25 cellular contexts compared by ENCODE assay signal in the genomic region with DNA sequence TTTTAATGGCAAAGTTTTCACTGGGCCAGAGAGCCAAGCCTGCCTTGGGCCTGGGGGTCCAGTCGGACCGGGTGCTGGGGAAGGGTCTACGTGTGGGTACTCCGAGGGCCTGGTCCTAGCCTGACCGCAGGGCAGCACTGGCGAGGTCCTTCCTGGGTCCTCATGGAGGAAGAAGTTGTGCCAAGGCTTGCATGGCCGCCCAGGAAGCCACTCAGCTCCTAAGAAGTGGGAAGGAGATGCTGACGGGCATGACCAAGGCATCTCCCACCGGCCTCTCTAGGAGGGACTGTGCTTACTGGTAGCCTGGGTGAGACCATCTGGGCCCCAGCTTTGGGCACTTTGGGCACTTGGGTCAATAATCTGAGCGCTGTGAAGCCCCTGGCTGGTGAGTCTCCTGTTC. TPM values are rescaled to one million over a fixed set of nuclear protein-coding genes. Genes with fewer than 3 reads are reported as not detected.
"Had no signal": no experiment of that assay in that cellular context is flagged by ENCODE, and none has a peak within 500 bp of the region (broad histone marks: within the 10 kb centered on the region; RNA-seq: fewer than 3 reads in every experiment).

No MANE protein-coding gene starts in this region.

- H3K4me3 ChIP-seq: esophagus squamous epithelium, left ventricle myocardium inferior, mucosa of descending colon, ovary, stomach, uterus had no signal

- H3K36me3 Mint-ChIP-seq: immature natural killer cell; naive thymus-derived CD8-positive, alpha-beta T cell had no signal

- H3K27me3 ChIP-seq: ovary, uterus had no signal

- H3K4me1 ChIP-seq: uterus had no signal

- FAIRE-seq: colon, keratinocyte had no signal

- DNase-seq: cerebellar nuclear complex; dermis blood vessel endothelial cell; esophagus squamous epithelium; foreskin fibroblast; immature natural killer cell; left ventricle myocardium inferior; mesendoderm; mucosa of descending colon; naive thymus-derived CD8-positive, alpha-beta T cell; ovary; right cardiac atrium; stimulated activated CD4-positive, alpha-beta T cell treated with anti-CD3 and anti-CD28 coated beads, Interleukin-2, amount 100 ng/mL, for 24 hours; stimulated activated CD4-positive, alpha-beta T cell treated with anti-CD3 and anti-CD28 coated beads, Interleukin-4, amount 100 ng/mL, for 4 hours; stimulated activated naive CD4-positive, alpha-beta T cell; stomach; substantia nigra; trophoblast cell; uterus had no signal

- H3K9me3 ChIP-seq: esophagus squamous epithelium, mucosa of descending colon, ovary, stomach, uterus had no signal

- H3K9me3 Mint-ChIP-seq: immature natural killer cell had no signal

- H3K27ac ChIP-seq: esophagus squamous epithelium, left ventricle myocardium inferior, ovary, stomach, uterus had no signal

- ATAC-seq: mucosa of descending colon; naive thymus-derived CD8-positive, alpha-beta T cell; right cardiac atrium had no signal

- H3K27ac Mint-ChIP-seq: progenitor cell of endocrine pancreas had no signal

- H3K36me3 ChIP-seq: esophagus squamous epithelium, left ventricle myocardium inferior, ovary, stomach, uterus had no signal

RNA-seq across cellular contexts. Expression of gene CIB4, which starts 22.6 kb away (rescaled TPM):
- total RNA-seq: dermis blood vessel endothelial cell; epithelial cell of proximal tubule; left ventricle myocardium inferior; lung microvascular endothelial cell; naive thymus-derived CD8-positive, alpha-beta T cell; ovary; progenitor cell of endocrine pancreas; right cardiac atrium had no signal
- polyA plus RNA-seq: immature natural killer cell; keratinocyte; naive thymus-derived CD8-positive, alpha-beta T cell; neural cell; right cardiac atrium; thymus had no signal
